8 cellular contexts compared by ENCODE assay signal in genomic region chr1:90786709-90787108, GRCh38.
"Had no signal": no experiment of that assay in that cellular context is flagged by ENCODE, and none has a peak within 500 bp of the region (broad histone marks: within the 10 kb centered on the region; RNA-seq: fewer than 3 reads in every experiment).

No MANE protein-coding gene starts in this region.

- FAIRE-seq: HTR-8/SVneo had no signal

- H3K4me1 Mint-ChIP-seq: IgD-negative memory B cell had no signal

- H2AFZ ChIP-seq: GM23248 had no signal

- H3K4me3 ChIP-seq: GM23248 had no signal

- H3K4me3 Mint-ChIP-seq: HFFc6, IgD-negative memory B cell had no signal

- H3K27ac Mint-ChIP-seq: HFFc6, IgD-negative memory B cell had no signal

- H3K27ac ChIP-seq: GM23248 had no signal

- DNase-seq: GM23248, GOT3, H7, HCEC 1CT, HFFc6, KG1 had no signal

- H3K9ac ChIP-seq: GM23248 had no signal
